ENCODE assay signal across 19 cellular contexts in the genomic region with DNA sequence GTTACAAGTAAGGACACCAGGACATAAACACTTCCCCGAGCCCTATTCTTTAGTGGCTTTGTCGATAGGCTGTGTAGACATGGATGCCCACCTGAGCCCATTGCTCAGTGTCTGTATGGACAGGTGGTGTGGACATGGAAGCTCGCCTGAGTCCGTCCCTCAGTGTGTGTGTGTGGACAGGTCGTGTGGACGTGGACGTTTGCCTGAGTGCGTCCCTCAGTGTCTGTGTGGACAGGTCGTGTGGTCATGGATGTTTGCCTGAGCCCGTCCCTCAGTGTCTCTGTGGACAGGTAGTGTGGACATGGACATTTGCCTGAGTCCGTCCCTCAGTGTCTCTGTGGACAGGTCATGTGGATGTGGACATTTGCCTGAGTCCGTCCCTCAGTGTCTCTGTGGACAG. TPM values are rescaled to one million over a fixed set of nuclear protein-coding genes. Genes with fewer than 3 reads are reported as not detected.
DNase-seq lines count a peak whose midpoint lies in the region; ATAC-seq, FAIRE-seq and TF ChIP-seq lines count a peak whose summit lies in the region.
"Had no signal": no experiment of that assay in that cellular context is flagged by ENCODE, and none has a peak within 500 bp of the region (broad histone marks: within the 10 kb centered on the region; RNA-seq: fewer than 3 reads in every experiment).

No MANE protein-coding gene starts in this region.

- no peak for TF ChIP-seq POLR2A in H1 (IDR thresholded peaks at IDR 0.05; ENCODE audit: control extremely low read depth in 1 of 2, low read depth in 2 of 2, low read length in 2 of 2)

- H2AFZ ChIP-seq in H1 (ENCODE audit: low read length) (no peak overlapping the region), osteoblast (ENCODE audit: low read length) (no peak overlapping the region)
- H2AFZ ChIP-seq: GM23248 had no signal

- no peaks in the 10 kb centered on the region for H3K23me2 ChIP-seq in H1 (ENCODE audit: low read depth, low read length)

- H3K4me1 ChIP-seq in H1 (replicated peaks in 1 of 4; ENCODE audit: control insufficient read depth in 3 of 4, insufficient read depth in 4 of 4, low read length in 3 of 4) (peaks cover 0 to 3% (median 2%) of the 10 kb centered on the region in 4 experiments; a peak in 4 of 7 replicates), osteoblast (ENCODE audit: insufficient read depth, low read length) (peaks cover 50% of the 10 kb centered on the region)

- 92% methylated on average over 11 of the region's 12 CpGs; no CpG with 5 or more reads in 1 of the 2 experiments for WGBS in H1 (ENCODE audit: extremely low coverage in 1 of 2, insufficient coverage in 1 of 2, insufficient read length in 1 of 2, insufficient replicate concordance in 2 of 2, low coverage in 1 of 2, low lambda C conversion rate in 2 of 2, missing lambda C conversion rate in 1 of 2), 2 experiments

- CTCF ChIA-PET in H1 (lab: Charles Lee; ENCODE audit: partially characterized antibody): no interaction called here

- peak; percentile 42 for DNase-seq in activated effector memory CD4-positive, alpha-beta T cell treated with anti-CD3 and anti-CD28 coated beads, Interleukin-2, amount 50 U/mL, for 16 hours
- DNase-seq in activated effector memory CD4-positive, alpha-beta T cell treated with Interleukin-2 at 50 U/mL for 16 hours: no peak
- DNase-seq in H1 (ENCODE audit: low read depth in 1 of 2, low spot score in 2 of 2) (no peak), osteoblast (ENCODE audit: insufficient read length, low spot score, missing footprints) (no peak), type B pancreatic cell (ENCODE audit: extremely low spot score, unreplicated experiment) (peak; percentile 31), G401 (ENCODE audit: low spot score) (no peak), SKM-1 treated with dmso at 0.1 percent for 144 hours (lab: John Stamatoyannopoulos, UW; ENCODE audit: unreplicated experiment) (no peak), natural killer cell (no peak)
- DNase-seq: activated CD4-positive, alpha-beta T cell treated with anti-CD3 and anti-CD28 coated beads for 48 hours; GM23248; NCI-H1436; NCI-H524 treated with DMSO at 0.1 percent for 48 hours; stimulated activated naive B cell treated with anti-CD40 and anti-IgM and Interleukin-4, amounts not matched to agents 10 μg/mL and 1 μg/mL and 100 μg/mL, for 72 hours had no signal

- no peaks in the 10 kb centered on the region for H4K20me1 ChIP-seq in H1 (replicated peaks in 1 of 2; ENCODE audit: control insufficient read depth in 1 of 2, insufficient read depth in 2 of 2, low read length in 2 of 2)
- H4K20me1 ChIP-seq in osteoblast (ENCODE audit: insufficient read depth, low read length): no peaks in the 10 kb centered on the region

- no peak overlapping the region for H4K5ac ChIP-seq in H1 (ENCODE audit: insufficient read length, low read depth, low read length)

- H3K4me2 ChIP-seq in H1 (ENCODE audit: insufficient read depth in 1 of 2, low read depth in 2 of 2, low read length in 2 of 2): no peak overlapping the region
- H3K4me2 ChIP-seq in osteoblast (ENCODE audit: insufficient read depth, low read length): no peak overlapping the region

- H3K27ac Mint-ChIP-seq in type B pancreatic cell (no peak overlapping the region), natural killer cell (no peak overlapping the region)

- peaks cover 33 to 35% of the 10 kb centered on the region in 2 experiments for H3K9me3 ChIP-seq in H1 (ENCODE audit: insufficient read depth in 2 of 2, low read depth in 1 of 2, low read length in 1 of 2)
- H3K9me3 ChIP-seq in osteoblast (ENCODE audit: low read depth, low read length): no peaks in the 10 kb centered on the region
- H3K9me3 ChIP-seq: mucosa of descending colon, neutrophil had no signal

- TF ChIP-seq EP300 in H1 (IDR thresholded peaks at IDR 0.05; ENCODE audit: borderline replicate concordance in 1 of 2, low read depth in 2 of 2, low read length in 2 of 2): no peak

- H3K27me3 ChIP-seq in H1 (replicated peaks in 1 of 4; ENCODE audit: control insufficient read depth in 3 of 4, extremely low read depth in 1 of 4, insufficient read depth in 3 of 4, low read length in 3 of 4): no peaks in the 10 kb centered on the region
- H3K27me3 ChIP-seq in osteoblast (ENCODE audit: insufficient read depth, low read length): no peaks in the 10 kb centered on the region
- H3K27me3 ChIP-seq: right atrium auricular region had no signal

- H3K36me3 ChIP-seq in H1 (ENCODE audit: control insufficient read depth in 2 of 4, insufficient read depth in 4 of 4, low read length in 3 of 4) (no peaks in the 10 kb centered on the region), osteoblast (ENCODE audit: insufficient read depth, low read length) (no peaks in the 10 kb centered on the region)
- H3K36me3 ChIP-seq: neutrophil, right atrium auricular region had no signal

- H3K27ac ChIP-seq in H1 (ENCODE audit: low read depth, low read length) (no peak overlapping the region), osteoblast (ENCODE audit: low read depth, low read length) (peak overlapping the region; percentile 93)
- H3K27ac ChIP-seq: neutrophil had no signal

- H3K4ac ChIP-seq in H1 (replicated peaks; ENCODE audit: insufficient read length, low read depth, low read length): no peak overlapping the region

- no peak overlapping the region for H2BK120ac ChIP-seq in H1 (replicated peaks; ENCODE audit: low read depth, low read length)

- intact Hi-C loops in natural killer cell (cut with micrococcal nuclease): no loop called here

- H3K9ac ChIP-seq in H1 (replicated peaks in 1 of 4; ENCODE audit: extremely low read depth in 1 of 4, low read depth in 3 of 4, low read length in 3 of 4): no peak overlapping the region

- H3K18ac ChIP-seq in H1 (ENCODE audit: extremely low read depth, low read length): no peak overlapping the region

- H3K79me2 ChIP-seq in H1 (ENCODE audit: control insufficient read depth in 1 of 2, insufficient read depth in 2 of 2, low read length in 2 of 2) (no peaks in the 10 kb centered on the region), osteoblast (ENCODE audit: insufficient read depth, low read length) (no peaks in the 10 kb centered on the region)

- H2BK20ac ChIP-seq in H1 (ENCODE audit: low read length): no peak overlapping the region

- no peak overlapping the region for H4K8ac ChIP-seq in H1 (ENCODE audit: extremely low read depth, insufficient read depth, low read length)

- TF ChIP-seq CTCF in H1 (IDR thresholded peaks at IDR 0.05; ENCODE audit: control extremely low read depth in 1 of 3, insufficient read depth in 1 of 3, low read depth in 1 of 3, low read length in 3 of 3): no peak
- no peak for TF ChIP-seq CTCF in osteoblast (IDR thresholded peaks at IDR 0.05; ENCODE audit: extremely low read depth, low read depth, low read length)
- TF ChIP-seq CTCF in type B pancreatic cell (conservative IDR thresholded peaks at IDR 0.05): no peak
- TF ChIP-seq CTCF in natural killer cell (IDR thresholded peaks at IDR 0.05): no peak

- ATAC-seq in natural killer cell: no peak
- ATAC-seq: activated naive CD4-positive, alpha-beta T cell treated with anti-CD3 and anti-CD28 coated beads, Interleukin-2, amount 50 U/mL, for 72 hours; mucosa of descending colon; stimulated activated naive B cell treated with anti-CD40 and anti-IgM and Interleukin-4, amounts not matched to agents 10 μg/mL and 1 μg/mL and 100 μg/mL, for 72 hours had no signal

- no peak overlapping the region for H3K14ac ChIP-seq in H1 (ENCODE audit: insufficient read length)

- no peak for FAIRE-seq in H1 (lab: Jason Lieb, UNC)
- FAIRE-seq: G401.6, TTC549 had no signal

- H3K9me3 Mint-ChIP-seq in type B pancreatic cell: peaks cover 21% of the 10 kb centered on the region
- no peaks in the 10 kb centered on the region for H3K9me3 Mint-ChIP-seq in natural killer cell

- H3K36me3 Mint-ChIP-seq in type B pancreatic cell (no peaks in the 10 kb centered on the region), natural killer cell (no peaks in the 10 kb centered on the region)

- H2AK5ac ChIP-seq in H1 (ENCODE audit: low read depth, low read length): peak overlapping the region; percentile 72; the same call in 1 of the 2 replicates

- in situ Hi-C loops in G401 (cut with HindIII; ENCODE audit: low sequenced_read_pairs): no loop called here

- H3K79me1 ChIP-seq in H1 (ENCODE audit: low read depth, low read length): no peaks in the 10 kb centered on the region

- no peak overlapping the region; the same call in 1 of the 2 replicates for H2BK5ac ChIP-seq in H1 (ENCODE audit: low read depth, low read length)

- H3K4me3 ChIP-seq in H1 (ENCODE audit: extremely low read depth in 1 of 4, insufficient read depth in 2 of 4, low read depth in 3 of 4, low read length in 4 of 4) (no peak overlapping the region), osteoblast (ENCODE audit: insufficient read depth, low read length) (no peak overlapping the region)
- H3K4me3 ChIP-seq: GM23248, mucosa of descending colon, right atrium auricular region had no signal

- no peak overlapping the region for H3K56ac ChIP-seq in H1 (replicated peaks; ENCODE audit: insufficient read length, low read depth, low read length)

- POLR2A ChIA-PET in H1 (lab: Charles Lee; ENCODE audit: partially characterized antibody): no interaction called here

- H4K91ac ChIP-seq in H1 (replicated peaks; ENCODE audit: insufficient read length, low read length): no peak overlapping the region

- H3K4me1 Mint-ChIP-seq in type B pancreatic cell (ENCODE audit: unreplicated experiment) (peaks cover 11% of the 10 kb centered on the region), natural killer cell (peaks cover 16 to 21% of the 10 kb centered on the region in 2 donors)

- H3K23ac ChIP-seq in H1 (ENCODE audit: insufficient read length): no peak overlapping the region

- H3K4me3 Mint-ChIP-seq in type B pancreatic cell (no peak overlapping the region), natural killer cell (no peak overlapping the region)

- H3K27me3 Mint-ChIP-seq in type B pancreatic cell (peaks cover 4% of the 10 kb centered on the region), natural killer cell (ENCODE audit: low read depth in 2 of 2) (peaks cover 26 to 27% of the 10 kb centered on the region in 2 donors)

- no peak overlapping the region for H2BK12ac ChIP-seq in H1 (ENCODE audit: low read depth, low read length)

- no peak for TF ChIP-seq RAD21 in H1 (IDR thresholded peaks at IDR 0.05 in 1 of 2, conservative IDR thresholded peaks at IDR 0.05 in 1 of 2; ENCODE audit: low read depth in 2 of 2, low read length in 2 of 2)

- no peak overlapping the region for H2BK15ac ChIP-seq in H1 (ENCODE audit: low read length)

RNA-seq across cellular contexts. Expression of a gene that starts 38.7 kb away (rescaled TPM):
- 60.6 and 62.7 TPM in 2 replicates for total RNA-seq in H1 (2021; fragmentation: NEBNext Ultra II Directional; extraction: Animal tissue kit (Norgen Biotek cat#: 25700))
- polyA plus RNA-seq in H1 (2011; rRNA removed): 60.1 and 79.2 TPM in 2 replicates
- 60.4 TPM for polyA plus RNA-seq in H1 (2011; cell fraction: cytosol; rRNA removed)
- 219 TPM for polyA plus RNA-seq in H1 (2011; cell fraction: nucleus; rRNA removed)
- 38.8 to 78.4 TPM (median 69.6 TPM) in 4 replicates for polyA plus RNA-seq in H1 (2012, experiment 1 of 2)
- 41.6 TPM for polyA plus RNA-seq in H1 (2012, experiment 2 of 2)
- polyA plus RNA-seq in H1 (2013, experiment 1 of 2): 99.7 TPM
- 84.9 TPM for polyA plus RNA-seq in H1 (2013, experiment 2 of 2)
- polyA minus RNA-seq in H1 (2011; rRNA and poly(A)+ RNA removed): 14.9 and 16.7 TPM in 2 replicates
- polyA minus RNA-seq in H1 (2011; cell fraction: cytosol; rRNA and poly(A)+ RNA removed): 30.5 TPM
- 40.6 TPM for polyA minus RNA-seq in H1 (2011; cell fraction: nucleus; rRNA and poly(A)+ RNA removed)
- total RNA-seq in osteoblast: 1,184 and 1,265 TPM in 2 replicates
- total RNA-seq in type B pancreatic cell (ENCODE audit: low replicate concordance): 23.8 and 114 TPM in 2 replicates
- 69.1 and 79.2 TPM in 2 replicates for total RNA-seq in G401 (2014; rRNA removed; shearing (Covaris generic))
- total RNA-seq in natural killer cell: 100 to 1,000 TPM in 1 of 3 donors, 10 to 100 TPM in 2; 93.9 to 110 (median 97.2) TPM

Comparison
In these comparisons a context has a peak if more than half of its experiments do, and no peak if none do; other contexts are left out.
1. DNase-seq: peak in activated effector memory CD4-positive, alpha-beta T cell treated with anti-CD3 and anti-CD28 coated beads, Interleukin-2, amount 50 U/mL, for 16 hours (single experiment) and type B pancreatic cell (single experiment); none in activated effector memory CD4-positive, alpha-beta T cell treated with Interleukin-2 at 50 U/mL for 16 hours (single experiment), H1 (0 of 2), osteoblast (single experiment), G401 (single experiment), SKM-1 treated with dmso at 0.1 percent for 144 hours (single experiment) and natural killer cell (single experiment).
2. RNA of a gene that starts 38.7 kb away (total RNA-seq): 1,184 to 1,265 TPM in osteoblast; 23.8 to 114 TPM in type B pancreatic cell, 93.9 to 110 TPM in natural killer cell, 69.1 to 79.2 TPM in G401 and 60.6 to 62.7 TPM in H1; every median in the first group is over 10 times any median in the second.